Comparison of ENCODE assay signal across 21 cellular contexts in the genomic region with DNA sequence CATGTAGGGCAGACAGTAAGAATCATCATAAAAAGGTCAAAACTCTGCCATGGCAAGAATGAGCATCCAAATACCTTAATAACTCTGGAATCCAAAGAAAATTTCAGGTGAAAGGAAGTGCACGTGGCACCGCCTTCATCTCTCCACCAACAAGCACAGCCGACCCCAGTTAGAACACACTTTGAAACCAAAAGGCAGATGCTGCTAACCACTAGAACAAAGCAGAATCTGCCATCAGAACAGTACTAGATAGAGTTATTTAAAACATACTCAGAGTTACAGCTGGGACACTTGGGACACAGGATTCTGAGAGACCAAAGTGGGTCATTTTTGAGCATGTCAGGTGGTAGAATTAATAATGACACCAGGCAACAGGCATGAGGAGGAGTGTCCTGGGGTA.
DNase-seq lines count a peak whose midpoint lies in the region; ATAC-seq and TF ChIP-seq lines count a peak whose summit lies in the region.
"Had no signal": no experiment of that assay in that cellular context is flagged by ENCODE, and none has a peak within 500 bp of the region (broad histone marks: within the 10 kb centered on the region; RNA-seq: fewer than 3 reads in every experiment).

No MANE protein-coding gene starts in this region.

- no peaks in the 10 kb centered on the region for H3K9me3 ChIP-seq in NT2/D1 (ENCODE audit: insufficient read depth, low read length)
- H3K9me3 ChIP-seq in upper lobe of right lung: no peaks in the 10 kb centered on the region
- H3K9me3 ChIP-seq in heart right ventricle: no peaks in the 10 kb centered on the region
- H3K9me3 ChIP-seq in mucosa of descending colon: no peaks in the 10 kb centered on the region
- H3K9me3 ChIP-seq: BE2C had no signal

- H3K36me3 ChIP-seq in NT2/D1 (ENCODE audit: insufficient read depth, insufficient read length, low read length) (peaks cover 5% of the 10 kb centered on the region), upper lobe of right lung (no peaks in the 10 kb centered on the region), heart right ventricle (no peaks in the 10 kb centered on the region), mucosa of descending colon (ENCODE audit: low read depth) (no peaks in the 10 kb centered on the region)
- H3K36me3 ChIP-seq: BE2C had no signal

- peak overlapping the region; percentile 23 for H3K9ac ChIP-seq in NT2/D1 (ENCODE audit: insufficient read length, low read depth)

- H3K27ac ChIP-seq in upper lobe of right lung (no peak overlapping the region), heart right ventricle (no peak overlapping the region)
- H3K27ac ChIP-seq: 22Rv1 had no signal

- H3K27me3 ChIP-seq in NT2/D1 (ENCODE audit: insufficient read depth, insufficient read length) (peaks cover 8% of the 10 kb centered on the region), upper lobe of right lung (peaks cover 9% of the 10 kb centered on the region), heart right ventricle (peaks cover 6 to 54% (median 25%) of the 10 kb centered on the region in 7 donors)

- intact Hi-C loops in upper lobe of right lung (cut with DNase I): no loop called here
- intact Hi-C loops in heart right ventricle (cut with DNase I): no loop called here
- intact Hi-C loops in mucosa of descending colon (cut with DNase I, micrococcal nuclease): no loop called here

- 91 to 92% methylated on average over 3 of the region's 3 CpGs for WGBS in heart right ventricle, 2 donors

- peaks cover 14% of the 10 kb centered on the region for H3K4me1 ChIP-seq in NT2/D1 (ENCODE audit: insufficient read depth, insufficient read length)
- peaks cover 6% of the 10 kb centered on the region for H3K4me1 ChIP-seq in upper lobe of right lung
- peaks cover 0 to 5% (median 4%) of the 10 kb centered on the region in 9 donors for H3K4me1 ChIP-seq in heart right ventricle
- peaks cover 2% of the 10 kb centered on the region for H3K4me1 ChIP-seq in mucosa of descending colon (ENCODE audit: low read depth)
- H3K4me1 ChIP-seq: BE2C had no signal

- peak; percentile 9 for DNase-seq in activated effector memory CD4-positive, alpha-beta T cell treated with anti-CD3 and anti-CD28 coated beads, Interleukin-2, amount 50 U/mL, for 16 hours
- DNase-seq in activated effector memory CD4-positive, alpha-beta T cell treated with Interleukin-2 at 50 U/mL for 16 hours: no peak
- DNase-seq in NT2/D1 (ENCODE audit: low read depth, low spot score) (no peak), upper lobe of right lung (peak; percentile 9), left lobe of liver (ENCODE audit: low spot score) (no peak), heart right ventricle (no peak), mucosa of descending colon (no peak)
- DNase-seq: BE2C; Calu3; CD4-positive, alpha-beta T cell; DMS53; HCEC 1CT; NCI-H146; NCI-H2081 treated with DMSO at 0.1 percent for 48 hours; NCI-H510A; NCI-H774 had no signal

- TF ChIP-seq CTCF in upper lobe of right lung (IDR thresholded peaks at IDR 0.05) (no peak), heart right ventricle (IDR thresholded peaks at IDR 0.05) (no peak), mucosa of descending colon (IDR thresholded peaks at IDR 0.05) (no peak)

- ATAC-seq in GM21717 (IDR thresholded peaks at IDR 0.05; ENCODE audit: unreplicated experiment): peak; percentile 40
- ATAC-seq in upper lobe of right lung: no peak
- no peak for ATAC-seq in left lobe of liver
- ATAC-seq in heart right ventricle: no peak
- ATAC-seq in mucosa of descending colon: no peak
- ATAC-seq: K562, Panc1, Right ventricle myocardium inferior had no signal

- H3K4me3 ChIP-seq in NT2/D1 (ENCODE audit: insufficient read length, low read depth): no peak overlapping the region
- no peak overlapping the region for H3K4me3 ChIP-seq in upper lobe of right lung
- no peak overlapping the region for H3K4me3 ChIP-seq in heart right ventricle
- no peak overlapping the region for H3K4me3 ChIP-seq in mucosa of descending colon
- H3K4me3 ChIP-seq: K562 had no signal

Comparison
In these comparisons a context has a peak if more than half of its experiments do, and no peak if none do; other contexts are left out.
1. DNase-seq: peak in activated effector memory CD4-positive, alpha-beta T cell treated with anti-CD3 and anti-CD28 coated beads, Interleukin-2, amount 50 U/mL, for 16 hours (single experiment) and upper lobe of right lung (single experiment); none in activated effector memory CD4-positive, alpha-beta T cell treated with Interleukin-2 at 50 U/mL for 16 hours (single experiment), NT2/D1 (single experiment), left lobe of liver (single experiment), heart right ventricle (0 of 2) and mucosa of descending colon (0 of 3).